In genomic region chr5:149320791-149321330, GRCh38 we compare ENCODE assay signal across 1 cellular context.
TF ChIP-seq lines count a peak whose summit lies in the region.

No MANE protein-coding gene starts in this region.

TF ChIP-seq in K562, 482 proteins besides CTCF, POLR2A, EP300 and RAD21 (continued from another document and continues in another):
- TF ChIP-seq ZBTB2 (IDR thresholded peaks at IDR 0.05) (peak; percentile 26; the same call in 1 of the 2 replicates), C11orf30 (IDR thresholded peaks at IDR 0.05; ENCODE audit: low read depth) (peak; percentile 97), MYNN (IDR thresholded peaks at IDR 0.05) (no peak), MYNN (CRISPR knock-in tag; IDR thresholded peaks at IDR 0.05) (no peak), ZFP36 (IDR thresholded peaks at IDR 0.05; ENCODE audit: low read depth, low read length, partially characterized antibody) (peak; percentile 15), SMARCA4 (IDR thresholded peaks at IDR 0.05) (peak; percentile 89), HMBOX1 (IDR thresholded peaks at IDR 0.05) (peak; percentile 66), ZBTB17 (CRISPR knock-in tag; IDR thresholded peaks at IDR 0.05) (0 out of 2 replicates have a peak, but pooled peaks have one; percentile 13), ERF (CRISPR knock-in tag; IDR thresholded peaks at IDR 0.05) (no peak), CBFB (CRISPR knock-in tag; IDR thresholded peaks at IDR 0.05) (0 out of 2 replicates have a peak, but pooled peaks have one; percentile 13), DEAF1 (CRISPR knock-in tag; IDR thresholded peaks at IDR 0.05) (no peak), KLF13 (tag; IDR thresholded peaks at IDR 0.05; ENCODE audit: borderline replicate concordance, low read depth) (no peak; the same call in 1 of the 2 replicates), FOXJ2 (tag; IDR thresholded peaks at IDR 0.05) (peak; percentile 83), MAZ (CRISPR knock-in tag; conservative IDR thresholded peaks at IDR 0.05 in 1 of 2, IDR thresholded peaks at IDR 0.05 in 1 of 2) (peak in 1 of 2 experiments; percentile 41; a peak in 2 of 4 replicates), RCOR1 (IDR thresholded peaks at IDR 0.05; ENCODE audit: borderline replicate concordance in 1 of 2, low read depth in 2 of 2, low read length in 2 of 2) (peak in 1 of 2 experiments; percentile 89; a peak in 3 of 4 replicates), NBN (IDR thresholded peaks at IDR 0.05; ENCODE audit: low read depth) (peak; percentile 95), ZNF121 (CRISPR knock-in tag; conservative IDR thresholded peaks at IDR 0.05) (peak; percentile 88), HDAC2 (IDR thresholded peaks at IDR 0.05) (peak; percentile 90), DNMT1 (IDR thresholded peaks at IDR 0.05) (no peak), SAFB (IDR thresholded peaks at IDR 0.05; ENCODE audit: borderline replicate concordance, low read depth, low read length) (no peak), CBX3 (IDR thresholded peaks at IDR 0.05; ENCODE audit: borderline replicate concordance in 1 of 2, low read length in 2 of 2) (peak in 1 of 2 experiments; percentile 95; a peak in 1 of 3 replicates), TAF1 (IDR thresholded peaks at IDR 0.05; ENCODE audit: control insufficient read depth, extremely low read depth, insufficient read depth, low read length, severe bottlenecking) (peak; percentile 28), NR4A1 (CRISPR knock-in tag; IDR thresholded peaks at IDR 0.05) (no peak), NR4A1 (tag; IDR thresholded peaks at IDR 0.05) (peak; percentile 72), TBP (optimal IDR thresholded peaks at IDR 0.05; ENCODE audit: low read depth, low read length) (peak; percentile 62), ARHGAP35 (IDR thresholded peaks at IDR 0.05; ENCODE audit: partially characterized antibody) (no peak), PRDM10 (IDR thresholded peaks at IDR 0.05; ENCODE audit: partially characterized antibody) (peak; percentile 62), MAFK (IDR thresholded peaks at IDR 0.05; ENCODE audit: low read length) (peak; percentile 92), RNF2 (IDR thresholded peaks at IDR 0.05) (peak; percentile 36; the same call in 1 of the 2 replicates), DLX4 (CRISPR knock-in tag; IDR thresholded peaks at IDR 0.05) (no peak), SMAD2 (IDR thresholded peaks at IDR 0.05; ENCODE audit: low read depth, low read length) (no peak)
- TF ChIP-seq, protein P1, sequence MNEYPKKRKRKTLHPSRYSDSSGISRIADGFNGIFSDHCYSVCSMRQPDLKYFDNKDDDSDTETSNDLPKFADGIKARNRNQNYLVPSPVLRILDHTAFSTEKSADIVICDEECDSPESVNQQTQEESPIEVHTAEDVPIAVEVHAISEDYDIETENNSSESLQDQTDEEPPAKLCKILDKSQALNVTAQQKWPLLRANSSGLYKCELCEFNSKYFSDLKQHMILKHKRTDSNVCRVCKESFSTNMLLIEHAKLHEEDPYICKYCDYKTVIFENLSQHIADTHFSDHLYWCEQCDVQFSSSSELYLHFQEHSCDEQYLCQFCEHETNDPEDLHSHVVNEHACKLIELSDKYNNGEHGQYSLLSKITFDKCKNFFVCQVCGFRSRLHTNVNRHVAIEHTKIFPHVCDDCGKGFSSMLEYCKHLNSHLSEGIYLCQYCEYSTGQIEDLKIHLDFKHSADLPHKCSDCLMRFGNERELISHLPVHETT (CRISPR knock-in tag; conservative IDR thresholded peaks at IDR 0.05 in 1 of 2, IDR thresholded peaks at IDR 0.05 in 1 of 2): peak in 1 of 2 experiments; percentile 79; a peak in 2 of 4 replicates
- TF ChIP-seq, protein P2, sequence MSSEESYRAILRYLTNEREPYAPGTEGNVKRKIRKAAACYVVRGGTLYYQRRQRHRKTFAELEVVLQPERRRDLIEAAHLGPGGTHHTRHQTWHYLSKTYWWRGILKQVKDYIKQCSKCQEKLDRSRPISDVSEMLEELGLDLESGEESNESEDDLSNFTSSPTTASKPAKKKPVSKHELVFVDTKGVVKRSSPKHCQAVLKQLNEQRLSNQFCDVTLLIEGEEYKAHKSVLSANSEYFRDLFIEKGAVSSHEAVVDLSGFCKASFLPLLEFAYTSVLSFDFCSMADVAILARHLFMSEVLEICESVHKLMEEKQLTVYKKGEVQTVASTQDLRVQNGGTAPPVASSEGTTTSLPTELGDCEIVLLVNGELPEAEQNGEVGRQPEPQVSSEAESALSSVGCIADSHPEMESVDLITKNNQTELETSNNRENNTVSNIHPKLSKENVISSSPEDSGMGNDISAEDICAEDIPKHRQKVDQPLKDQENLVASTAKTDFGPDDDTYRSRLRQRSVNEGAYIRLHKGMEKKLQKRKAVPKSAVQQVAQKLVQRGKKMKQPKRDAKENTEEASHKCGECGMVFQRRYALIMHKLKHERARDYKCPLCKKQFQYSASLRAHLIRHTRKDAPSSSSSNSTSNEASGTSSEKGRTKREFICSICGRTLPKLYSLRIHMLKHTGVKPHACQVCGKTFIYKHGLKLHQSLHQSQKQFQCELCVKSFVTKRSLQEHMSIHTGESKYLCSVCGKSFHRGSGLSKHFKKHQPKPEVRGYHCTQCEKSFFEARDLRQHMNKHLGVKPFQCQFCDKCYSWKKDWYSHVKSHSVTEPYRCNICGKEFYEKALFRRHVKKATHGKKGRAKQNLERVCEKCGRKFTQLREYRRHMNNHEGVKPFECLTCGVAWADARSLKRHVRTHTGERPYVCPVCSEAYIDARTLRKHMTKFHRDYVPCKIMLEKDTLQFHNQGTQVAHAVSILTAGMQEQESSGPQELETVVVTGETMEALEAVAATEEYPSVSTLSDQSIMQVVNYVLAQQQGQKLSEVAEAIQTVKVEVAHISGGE (CRISPR knock-in tag; IDR thresholded peaks at IDR 0.05): peak in 1 of 3 experiments; percentile 68; a peak in 2 of 6 replicates
- TF ChIP-seq, protein P3, sequence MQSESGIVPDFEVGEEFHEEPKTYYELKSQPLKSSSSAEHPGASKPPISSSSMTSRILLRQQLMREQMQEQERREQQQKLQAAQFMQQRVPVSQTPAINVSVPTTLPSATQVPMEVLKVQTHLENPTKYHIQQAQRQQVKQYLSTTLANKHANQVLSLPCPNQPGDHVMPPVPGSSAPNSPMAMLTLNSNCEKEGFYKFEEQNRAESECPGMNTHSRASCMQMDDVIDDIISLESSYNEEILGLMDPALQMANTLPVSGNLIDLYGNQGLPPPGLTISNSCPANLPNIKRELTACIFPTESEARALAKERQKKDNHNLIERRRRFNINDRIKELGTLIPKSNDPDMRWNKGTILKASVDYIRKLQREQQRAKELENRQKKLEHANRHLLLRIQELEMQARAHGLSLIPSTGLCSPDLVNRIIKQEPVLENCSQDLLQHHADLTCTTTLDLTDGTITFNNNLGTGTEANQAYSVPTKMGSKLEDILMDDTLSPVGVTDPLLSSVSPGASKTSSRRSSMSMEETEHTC (IDR thresholded peaks at IDR 0.05): peak; percentile 82
- TF ChIP-seq, protein P4, sequence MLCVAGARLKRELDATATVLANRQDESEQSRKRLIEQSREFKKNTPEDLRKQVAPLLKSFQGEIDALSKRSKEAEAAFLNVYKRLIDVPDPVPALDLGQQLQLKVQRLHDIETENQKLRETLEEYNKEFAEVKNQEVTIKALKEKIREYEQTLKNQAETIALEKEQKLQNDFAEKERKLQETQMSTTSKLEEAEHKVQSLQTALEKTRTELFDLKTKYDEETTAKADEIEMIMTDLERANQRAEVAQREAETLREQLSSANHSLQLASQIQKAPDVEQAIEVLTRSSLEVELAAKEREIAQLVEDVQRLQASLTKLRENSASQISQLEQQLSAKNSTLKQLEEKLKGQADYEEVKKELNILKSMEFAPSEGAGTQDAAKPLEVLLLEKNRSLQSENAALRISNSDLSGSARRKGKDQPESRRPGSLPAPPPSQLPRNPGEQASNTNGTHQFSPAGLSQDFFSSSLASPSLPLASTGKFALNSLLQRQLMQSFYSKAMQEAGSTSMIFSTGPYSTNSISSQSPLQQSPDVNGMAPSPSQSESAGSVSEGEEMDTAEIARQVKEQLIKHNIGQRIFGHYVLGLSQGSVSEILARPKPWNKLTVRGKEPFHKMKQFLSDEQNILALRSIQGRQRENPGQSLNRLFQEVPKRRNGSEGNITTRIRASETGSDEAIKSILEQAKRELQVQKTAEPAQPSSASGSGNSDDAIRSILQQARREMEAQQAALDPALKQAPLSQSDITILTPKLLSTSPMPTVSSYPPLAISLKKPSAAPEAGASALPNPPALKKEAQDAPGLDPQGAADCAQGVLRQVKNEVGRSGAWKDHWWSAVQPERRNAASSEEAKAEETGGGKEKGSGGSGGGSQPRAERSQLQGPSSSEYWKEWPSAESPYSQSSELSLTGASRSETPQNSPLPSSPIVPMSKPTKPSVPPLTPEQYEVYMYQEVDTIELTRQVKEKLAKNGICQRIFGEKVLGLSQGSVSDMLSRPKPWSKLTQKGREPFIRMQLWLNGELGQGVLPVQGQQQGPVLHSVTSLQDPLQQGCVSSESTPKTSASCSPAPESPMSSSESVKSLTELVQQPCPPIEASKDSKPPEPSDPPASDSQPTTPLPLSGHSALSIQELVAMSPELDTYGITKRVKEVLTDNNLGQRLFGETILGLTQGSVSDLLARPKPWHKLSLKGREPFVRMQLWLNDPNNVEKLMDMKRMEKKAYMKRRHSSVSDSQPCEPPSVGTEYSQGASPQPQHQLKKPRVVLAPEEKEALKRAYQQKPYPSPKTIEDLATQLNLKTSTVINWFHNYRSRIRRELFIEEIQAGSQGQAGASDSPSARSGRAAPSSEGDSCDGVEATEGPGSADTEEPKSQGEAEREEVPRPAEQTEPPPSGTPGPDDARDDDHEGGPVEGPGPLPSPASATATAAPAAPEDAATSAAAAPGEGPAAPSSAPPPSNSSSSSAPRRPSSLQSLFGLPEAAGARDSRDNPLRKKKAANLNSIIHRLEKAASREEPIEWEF (CRISPR knock-in tag; IDR thresholded peaks at IDR 0.05): 0 out of 2 replicates have a peak, but pooled peaks have one; percentile 34
- TF ChIP-seq, protein P5, sequence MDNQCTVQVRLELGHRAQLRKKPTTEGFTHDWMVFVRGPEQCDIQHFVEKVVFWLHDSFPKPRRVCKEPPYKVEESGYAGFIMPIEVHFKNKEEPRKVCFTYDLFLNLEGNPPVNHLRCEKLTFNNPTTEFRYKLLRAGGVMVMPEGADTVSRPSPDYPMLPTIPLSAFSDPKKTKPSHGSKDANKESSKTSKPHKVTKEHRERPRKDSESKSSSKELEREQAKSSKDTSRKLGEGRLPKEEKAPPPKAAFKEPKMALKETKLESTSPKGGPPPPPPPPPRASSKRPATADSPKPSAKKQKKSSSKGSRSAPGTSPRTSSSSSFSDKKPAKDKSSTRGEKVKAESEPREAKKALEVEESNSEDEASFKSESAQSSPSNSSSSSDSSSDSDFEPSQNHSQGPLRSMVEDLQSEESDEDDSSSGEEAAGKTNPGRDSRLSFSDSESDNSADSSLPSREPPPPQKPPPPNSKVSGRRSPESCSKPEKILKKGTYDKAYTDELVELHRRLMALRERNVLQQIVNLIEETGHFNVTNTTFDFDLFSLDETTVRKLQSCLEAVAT (IDR thresholded peaks at IDR 0.05): peak; percentile 14 to 25; a peak in 1 of 4 replicates
